Comparison of ENCODE assay signal across 27 cellular contexts in the genomic region with DNA sequence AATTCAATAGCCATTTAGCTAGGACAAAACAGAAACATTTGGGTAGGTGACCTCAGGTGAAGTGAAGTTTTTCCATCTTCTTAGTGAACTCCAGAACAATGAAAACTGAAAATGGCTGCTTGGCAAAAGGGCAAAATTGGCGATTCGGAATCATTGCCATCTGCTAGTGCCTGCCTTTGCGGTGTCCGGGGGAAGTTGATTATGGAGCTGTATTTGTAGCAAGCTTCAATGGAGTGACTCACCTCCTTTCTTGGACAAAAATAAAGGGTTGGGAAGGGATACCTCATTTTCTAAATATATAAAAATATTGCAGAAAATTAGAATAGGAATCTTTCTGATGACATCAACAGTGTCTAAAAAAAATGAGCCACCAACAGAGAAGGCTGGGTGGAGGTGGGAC.
DNase-seq lines count a peak whose midpoint lies in the region; ATAC-seq, FAIRE-seq and TF ChIP-seq lines count a peak whose summit lies in the region.
"Had no signal": no experiment of that assay in that cellular context is flagged by ENCODE, and none has a peak within 500 bp of the region (broad histone marks: within the 10 kb centered on the region; RNA-seq: fewer than 3 reads in every experiment).

No MANE protein-coding gene starts in this region.

- no peaks in the 10 kb centered on the region for H3K36me3 ChIP-seq in heart left ventricle
- H3K36me3 ChIP-seq: gastrocnemius medialis, thyroid gland, WERI-Rb-1 had no signal

- TF ChIP-seq POLR2A in heart left ventricle (IDR thresholded peaks at IDR 0.05), result no peak

- H3K27me3 ChIP-seq in heart left ventricle (no peaks in the 10 kb centered on the region), right cardiac atrium (ENCODE audit: control insufficient read depth, insufficient read depth) (no peaks in the 10 kb centered on the region)
- H3K27me3 ChIP-seq: gastrocnemius medialis, thyroid gland had no signal

- H3K4me1 ChIP-seq in heart left ventricle (peaks cover 0 to 38% (median 11%) of the 10 kb centered on the region in 12 donors), right cardiac atrium (ENCODE audit: control insufficient read depth, insufficient read depth, low read length) (no peaks in the 10 kb centered on the region)
- H3K4me1 ChIP-seq: gastrocnemius medialis, thyroid gland had no signal

- peak in 1 of 5 donors; percentile 38 for DNase-seq in heart left ventricle
- DNase-seq in right cardiac atrium, result no peak
- peak; percentile 46 for DNase-seq in NCI-H446 treated with DMSO at 0.1 percent for 48 hours (lab: John Stamatoyannopoulos, UW)
- DNase-seq in fibroblast of mammary gland (ENCODE audit: low read depth), result peak; percentile 71
- no peak for DNase-seq in urothelium cell line (ENCODE audit: low spot score)
- no peak for DNase-seq in epidermal melanocyte (ENCODE audit: insufficient read length, low spot score)
- no peak for DNase-seq in NCI-H1930 (lab: John Stamatoyannopoulos, UW)
- no peak for DNase-seq in NCI-H524 treated with DMSO at 0.1 percent for 48 hours (lab: John Stamatoyannopoulos, UW)
- DNase-seq: 8988T; activated CD4-positive, alpha-beta T cell treated with anti-CD3 and anti-CD28 coated beads for 48 hours; activated T-cell treated with anti-CD3 and anti-CD28 coated beads, Interleukin-2, amount 50 U/mL, for 48 hours; CD8-positive, alpha-beta T cell; effector memory CD8-positive, alpha-beta T cell; gastrocnemius medialis; HCEC 1CT; left ventricle myocardium superior; natural killer cell; NCI-H1417; NCI-H526; PC-9; SIG-M5; SW 1271; T-helper 9 cell; thyroid gland; WERI-Rb-1 had no signal

- peak overlapping the region in 7 of 12 donors; percentile 28 to 71 (median 45) for H3K27ac ChIP-seq in heart left ventricle
- no peak overlapping the region for H3K27ac ChIP-seq in right cardiac atrium (ENCODE audit: low read length)
- H3K27ac ChIP-seq: gastrocnemius medialis, PC-9, thyroid gland, WERI-Rb-1 had no signal

- TF ChIP-seq CTCF in heart left ventricle (IDR thresholded peaks at IDR 0.05), result no peak
- no peak for TF ChIP-seq CTCF in fibroblast of mammary gland (conservative IDR thresholded peaks at IDR 0.05; ENCODE audit: control insufficient read depth, insufficient read depth, low read depth, low read length)

- no peak overlapping the region for H3K4me3 ChIP-seq in heart left ventricle
- no peak overlapping the region for H3K4me3 ChIP-seq in right cardiac atrium (ENCODE audit: low read length)
- H3K4me3 ChIP-seq in fibroblast of mammary gland (ENCODE audit: control insufficient read depth, low read depth, low read length), result no peak overlapping the region
- H3K4me3 ChIP-seq: gastrocnemius medialis, K562, PC-9, thyroid gland had no signal

- peak in 3 of 4 donors; percentile 56 to 74 (median 63) for ATAC-seq in heart left ventricle
- no peak for ATAC-seq in right cardiac atrium
- ATAC-seq: CD8-positive, alpha-beta T cell; effector memory CD8-positive, alpha-beta T cell; gastrocnemius medialis; K562; left ventricle myocardium superior; natural killer cell had no signal

- 62 to 77% (median 68%) methylated on average over 4 of the region's 4 CpGs for WGBS in heart left ventricle, 4 donors
- WGBS in right cardiac atrium, result 72% methylated on average over 4 of the region's 4 CpGs

- FAIRE-seq in urothelium cell line (lab: Jason Lieb, UNC), result peak; percentile 53
- FAIRE-seq: colon had no signal

- H3K9me3 ChIP-seq in heart left ventricle, result no peaks in the 10 kb centered on the region
- H3K9me3 ChIP-seq in right cardiac atrium (ENCODE audit: control insufficient read depth, low read length), result no peaks in the 10 kb centered on the region
- H3K9me3 ChIP-seq: gastrocnemius medialis, thyroid gland had no signal

- intact Hi-C loops in heart left ventricle (cut with DNase I), result no loop called here
- intact Hi-C loops in right cardiac atrium (cut with DNase I), result no loop called here

Comparison
In these comparisons a context has a peak if more than half of its experiments do, and no peak if none do; other contexts are left out.
1. ATAC-seq: peak in heart left ventricle (3 of 4); none in right cardiac atrium (0 of 2).
2. DNase-seq: peak in NCI-H446 treated with DMSO at 0.1 percent for 48 hours (single experiment) and fibroblast of mammary gland (single experiment); none in right cardiac atrium (0 of 3), urothelium cell line (single experiment), epidermal melanocyte (single experiment), NCI-H1930 (0 of 2) and NCI-H524 treated with DMSO at 0.1 percent for 48 hours (single experiment).